8 cellular contexts compared by ENCODE assay signal in genomic region chr9:126500600-126501382, GRCh38.
DNase-seq lines count a peak whose midpoint lies in the region; ATAC-seq and TF ChIP-seq lines count a peak whose summit lies in the region.

No MANE protein-coding gene starts in this region.

- H3K4me3 ChIP-seq in AG04450 (ENCODE audit: low read depth, low read length) (no peak overlapping the region), right lobe of liver (no peak overlapping the region)

- TF ChIP-seq CTCF in AG04450 (IDR thresholded peaks at IDR 0.05; ENCODE audit: low read depth, low read length) (peak; percentile 91), right lobe of liver (IDR thresholded peaks at IDR 0.05) (peak; percentile 81 to 92 (median 89))

- peaks cover 0 to 6% (median 0%) of the 10 kb centered on the region in 4 donors for H3K36me3 ChIP-seq in right lobe of liver

- no peaks in the 10 kb centered on the region for H3K9me3 Mint-ChIP-seq in activated CD4-positive, alpha-beta memory T cell treated with anti-CD3 and anti-CD28 coated beads for 36 hours

- H3K4me1 Mint-ChIP-seq in activated CD4-positive, alpha-beta memory T cell treated with anti-CD3 and anti-CD28 coated beads for 36 hours (ENCODE audit: low read depth): peaks cover 5% of the 10 kb centered on the region

- no peaks in the 10 kb centered on the region for H3K36me3 Mint-ChIP-seq in activated CD4-positive, alpha-beta memory T cell treated with anti-CD3 and anti-CD28 coated beads for 36 hours

- peaks cover 0 to 4% (median 0%) of the 10 kb centered on the region in 4 donors for H3K4me1 ChIP-seq in right lobe of liver

- DNase-seq in AG04450 (ENCODE audit: low read depth, low spot score) (peak; percentile 50), GM19238 (ENCODE audit: insufficient read length, low spot score) (peak; percentile 68), NCI-H446 treated with DMSO at 0.1 percent for 48 hours (lab: John Stamatoyannopoulos, UW) (peak; percentile 13), dermis microvascular lymphatic vessel endothelial cell (ENCODE audit: low read depth in 2 of 2) (peak; percentile 31 to 61), right lobe of liver (peak in 2 of 3 donors; percentile 70 to 75)
- DNase-seq in activated CD4-positive, alpha-beta memory T cell treated with anti-CD3 and anti-CD28 coated beads for 36 hours: peak; percentile 79
- DNase-seq in stimulated activated CD4-positive, alpha-beta T cell treated with anti-CD3 and anti-CD28 coated beads, TNF-alpha, amount 100 ng/mL, for 4 hours (ENCODE audit: low read depth in 3 of 3): peak; percentile 44 to 53 (median 46)

- H3K27me3 Mint-ChIP-seq in activated CD4-positive, alpha-beta memory T cell treated with anti-CD3 and anti-CD28 coated beads for 36 hours: peaks cover 9% of the 10 kb centered on the region

- POLR2A ChIA-PET in AG04450 (lab: Yijun Ruan, JAX): no interaction called here
- POLR2A ChIA-PET in activated CD4-positive, alpha-beta memory T cell treated with anti-CD3 and anti-CD28 coated beads for 36 hours (lab: Charles Lee): no interaction called here

- TF ChIP-seq POLR2A in right lobe of liver (IDR thresholded peaks at IDR 0.05): no peak

- H3K27me3 ChIP-seq in AG04450 (ENCODE audit: control insufficient read depth, insufficient read depth, low read length) (peaks cover 2% of the 10 kb centered on the region), right lobe of liver (no peaks in the 10 kb centered on the region)

- H3K27ac ChIP-seq in AG04450 (ENCODE audit: low read depth, low read length) (no peak overlapping the region), right lobe of liver (no peak overlapping the region)

- no peak overlapping the region for H3K4me3 Mint-ChIP-seq in activated CD4-positive, alpha-beta memory T cell treated with anti-CD3 and anti-CD28 coated beads for 36 hours

- 47% methylated on average over 10 of the region's 37 CpGs for WGBS in right lobe of liver (ENCODE audit: insufficient coverage, low coverage, low lambda C conversion rate, missing lambda C conversion rate)

- H3K9me3 ChIP-seq in AG04450 (ENCODE audit: control insufficient read depth, insufficient read depth, low read length) (no peaks in the 10 kb centered on the region; the same call in 1 of the 2 replicates), right lobe of liver (no peaks in the 10 kb centered on the region)

- CTCF ChIA-PET in AG04450 (lab: Charles Lee): interaction anchor here (0.6 to 6.9 kb wide), 27 partner anchors 10 to 1052 kb away, joined by 3 to 101 read pairs (median 4); no protein-coding TSS in a partner anchor
- CTCF ChIA-PET in activated CD4-positive, alpha-beta memory T cell treated with anti-CD3 and anti-CD28 coated beads for 36 hours (lab: Charles Lee): interaction anchor here (0.6 to 9.2 kb wide), 20 partner anchors 10 to 1840 kb away, joined by 3 to 401 read pairs (median 4); no protein-coding TSS in a partner anchor

- intact Hi-C loops in activated CD4-positive, alpha-beta memory T cell treated with anti-CD3 and anti-CD28 coated beads for 36 hours (cut with micrococcal nuclease): no loop called here
- intact Hi-C loops in right lobe of liver (cut with DNase I): loop anchor here in 1 of 2 donors (5.0 to 10.0 kb wide), 2 partner anchors 57 to 274 kb away; no protein-coding TSS in a partner anchor

- H3K27ac Mint-ChIP-seq in activated CD4-positive, alpha-beta memory T cell treated with anti-CD3 and anti-CD28 coated beads for 36 hours: no peak overlapping the region

- ATAC-seq in right lobe of liver (peak; percentile 56 to 70 (median 68)), HG03457 (IDR thresholded peaks at IDR 0.05; ENCODE audit: unreplicated experiment) (no peak)

Comparison
In these comparisons a context has a peak if more than half of its experiments do, and no peak if none do; other contexts are left out.
1. DNase-seq: peak in every context shown above with its lines; median percentile 79 in activated CD4-positive, alpha-beta memory T cell treated with anti-CD3 and anti-CD28 coated beads for 36 hours; 72 in right lobe of liver; 68 in GM19238; 50 in AG04450; 46 in dermis microvascular lymphatic vessel endothelial cell; 46 in stimulated activated CD4-positive, alpha-beta T cell treated with anti-CD3 and anti-CD28 coated beads, TNF-alpha, amount 100 ng/mL, for 4 hours; 13 in NCI-H446 treated with DMSO at 0.1 percent for 48 hours.